ENCODE assay signal across 14 cellular contexts in the genomic region with DNA sequence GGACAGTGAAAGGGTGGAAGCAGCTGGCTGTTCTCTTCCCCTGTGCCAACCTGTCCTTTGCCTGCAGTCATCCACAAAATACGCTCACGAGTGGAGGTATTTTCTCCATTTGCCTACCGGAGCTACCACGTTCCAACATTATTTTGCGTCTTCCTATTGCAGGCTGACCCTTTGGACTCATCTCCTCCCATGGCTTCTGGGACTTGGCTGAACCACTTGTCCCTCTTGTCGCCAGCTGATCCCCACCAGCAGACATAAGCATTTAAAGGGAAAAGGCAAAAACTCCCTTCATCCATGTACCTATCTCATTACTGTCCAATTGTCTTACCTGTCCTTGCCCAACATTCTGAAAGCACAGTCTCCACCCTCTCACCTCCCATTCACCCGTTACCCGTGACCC. TPM values are rescaled to one million over a fixed set of nuclear protein-coding genes. Genes with fewer than 3 reads are reported as not detected.
A peak's percentile ranks its signal among the peaks of the same experiment; 100 is the strongest.
DNase-seq lines count a peak whose midpoint lies in the region; ATAC-seq and TF ChIP-seq lines count a peak whose summit lies in the region.
"Had no signal": no experiment of that assay in that cellular context is flagged by ENCODE, and none has a peak within 500 bp of the region (broad histone marks: within the 10 kb centered on the region; RNA-seq: fewer than 3 reads in every experiment).

No MANE protein-coding gene starts in this region.

- H3K4me3 Mint-ChIP-seq in activated CD8-positive, alpha-beta memory T cell treated with anti-CD3 and anti-CD28 coated beads, Interleukin-2, amount 10 ng/mL, durations not matched to agents 7 days and 5 days: no peak overlapping the region
- peak overlapping the region; percentile 54 for H3K4me3 Mint-ChIP-seq in CD8-positive, alpha-beta T cell
- H3K4me3 Mint-ChIP-seq in neural crest cell: peak overlapping the region; percentile 92

- POLR2A ChIA-PET in CD8-positive, alpha-beta T cell (lab: Charles Lee): no interaction called here

- H3K4me1 Mint-ChIP-seq in activated CD8-positive, alpha-beta memory T cell treated with anti-CD3 and anti-CD28 coated beads, Interleukin-2, amount 10 ng/mL, durations not matched to agents 7 days and 5 days: peaks cover 27% of the 10 kb centered on the region
- H3K4me1 Mint-ChIP-seq in CD8-positive, alpha-beta T cell (ENCODE audit: low read depth): peaks cover 32% of the 10 kb centered on the region
- peaks cover 27% of the 10 kb centered on the region for H3K4me1 Mint-ChIP-seq in neural crest cell

- no peaks in the 10 kb centered on the region for H3K36me3 ChIP-seq in CD8-positive, alpha-beta T cell (ENCODE audit: insufficient read depth, low read length)

- peaks cover 8% of the 10 kb centered on the region for H3K36me3 Mint-ChIP-seq in activated CD8-positive, alpha-beta memory T cell treated with anti-CD3 and anti-CD28 coated beads, Interleukin-2, amount 10 ng/mL, durations not matched to agents 7 days and 5 days
- H3K36me3 Mint-ChIP-seq in CD8-positive, alpha-beta T cell: peaks cover 20% of the 10 kb centered on the region
- peaks cover 3% of the 10 kb centered on the region for H3K36me3 Mint-ChIP-seq in neural crest cell (ENCODE audit: low read depth)

- H3K27me3 Mint-ChIP-seq in activated CD8-positive, alpha-beta memory T cell treated with anti-CD3 and anti-CD28 coated beads, Interleukin-2, amount 10 ng/mL, durations not matched to agents 7 days and 5 days: peaks cover 6% of the 10 kb centered on the region
- H3K27me3 Mint-ChIP-seq in CD8-positive, alpha-beta T cell (ENCODE audit: low read depth): no peaks in the 10 kb centered on the region
- peaks cover 2% of the 10 kb centered on the region for H3K27me3 Mint-ChIP-seq in neural crest cell (ENCODE audit: low read depth)

- no peak overlapping the region for H3K4me3 ChIP-seq in CD8-positive, alpha-beta T cell (ENCODE audit: low read depth, low read length)
- H3K4me3 ChIP-seq in coronary artery: no peak overlapping the region

- H3K27me3 ChIP-seq in CD8-positive, alpha-beta T cell (ENCODE audit: insufficient read depth, low read length): no peaks in the 10 kb centered on the region

- intact Hi-C loops in CD8-positive, alpha-beta T cell (cut with DNase I, micrococcal nuclease): loop anchor here (5.0 to 10.0 kb wide), 10 partner anchors 293 to 1532 kb away; partner anchors contain the start of genes B3GNT2 (in 2 of the 2), FAM161A (in 2 of the 2), CCT4 (in 1 of the 2) and EHBP1 (in 1 of the 2)

- H3K9me3 Mint-ChIP-seq in activated CD8-positive, alpha-beta memory T cell treated with anti-CD3 and anti-CD28 coated beads, Interleukin-2, amount 10 ng/mL, durations not matched to agents 7 days and 5 days (ENCODE audit: low read depth): no peaks in the 10 kb centered on the region
- no peaks in the 10 kb centered on the region for H3K9me3 Mint-ChIP-seq in CD8-positive, alpha-beta T cell
- H3K9me3 Mint-ChIP-seq in neural crest cell: peaks cover 3% of the 10 kb centered on the region

- ATAC-seq in activated CD8-positive, alpha-beta memory T cell treated with anti-CD3 and anti-CD28 coated beads, Interleukin-2, amount 10 ng/mL, durations not matched to agents 7 days and 5 days: no peak
- ATAC-seq in CD8-positive, alpha-beta T cell: no peak
- ATAC-seq: PC-3 had no signal

- no peak overlapping the region for H3K27ac ChIP-seq in CD8-positive, alpha-beta T cell (ENCODE audit: low read depth, low read length)
- H3K27ac ChIP-seq in coronary artery: no peak overlapping the region

- DNase-seq in activated CD8-positive, alpha-beta memory T cell treated with anti-CD3 and anti-CD28 coated beads for 24 hours: peak; percentile 24
- DNase-seq in activated CD8-positive, alpha-beta memory T cell treated with anti-CD3 and anti-CD28 coated beads, Interleukin-2, amount 10 ng/mL, durations not matched to agents 7 days and 5 days: no peak
- DNase-seq in CD8-positive, alpha-beta T cell: no peak
- DNase-seq in coronary artery (ENCODE audit: low spot score) (peak; percentile 59), neural crest cell (ENCODE audit: low read depth, low spot score) (no peak), NCI-H1048 (lab: John Stamatoyannopoulos, UW) (no peak)
- DNase-seq in stimulated activated CD4-positive, alpha-beta T cell treated with anti-CD3 and anti-CD28 coated beads, Interleukin-4, amount 100 ng/mL, for 1 hour: no peak
- DNase-seq: GOT3; KG1; NCI-H1105; NCI-H187; NCI-H69; NK-92 treated with Interleukin-12 subunit alpha and Interleukin-12 subunit beta, amount 100 ng/mL, for 24 hours; PC-3 had no signal

- H3K27ac Mint-ChIP-seq in activated CD8-positive, alpha-beta memory T cell treated with anti-CD3 and anti-CD28 coated beads, Interleukin-2, amount 10 ng/mL, durations not matched to agents 7 days and 5 days: no peak overlapping the region
- H3K27ac Mint-ChIP-seq in CD8-positive, alpha-beta T cell: no peak overlapping the region
- no peak overlapping the region for H3K27ac Mint-ChIP-seq in neural crest cell (ENCODE audit: unreplicated experiment)

- H3K4me1 ChIP-seq in CD8-positive, alpha-beta T cell (ENCODE audit: insufficient read depth, low read length): peaks cover 25% of the 10 kb centered on the region

- TF ChIP-seq CTCF in CD8-positive, alpha-beta T cell (IDR thresholded peaks at IDR 0.05): no peak
- TF ChIP-seq CTCF in coronary artery (IDR thresholded peaks at IDR 0.05) (no peak), neural crest cell (conservative IDR thresholded peaks at IDR 0.05) (no peak)

- H3K9me3 ChIP-seq in CD8-positive, alpha-beta T cell (ENCODE audit: low read length): no peaks in the 10 kb centered on the region

- CTCF ChIA-PET in activated CD8-positive, alpha-beta memory T cell treated with anti-CD3 and anti-CD28 coated beads, Interleukin-2, amount 10 ng/mL, durations not matched to agents 7 days and 5 days (lab: Charles Lee): interaction anchor here (1.2 kb wide), 1 partner anchor 19 kb away, joined by 3 read pairs; no protein-coding TSS in a partner anchor
- CTCF ChIA-PET in CD8-positive, alpha-beta T cell (lab: Charles Lee): interaction anchor here (0.9 to 1.2 kb wide), 2 partner anchors 10 to 30 kb away, joined by 3 read pairs; no protein-coding TSS in a partner anchor

RNA-seq across cellular contexts. Expression of gene C2orf74, which starts 13.0 kb away (rescaled TPM):
- 1 to 10 TPM; 7.8 to 8.5 TPM for total RNA-seq in activated CD8-positive, alpha-beta memory T cell treated with anti-CD3 and anti-CD28 coated beads, Interleukin-2, amount 10 ng/mL, durations not matched to agents 7 days and 5 days
- 1 to 10 TPM; 1.3 to 2.8 TPM for total RNA-seq in CD8-positive, alpha-beta T cell
- 9.0 and 10.0 TPM in 2 replicates for total RNA-seq in neural crest cell

Comparison
In these comparisons a context has a peak if more than half of its experiments do, and no peak if none do; other contexts are left out.
1. DNase-seq: peak in activated CD8-positive, alpha-beta memory T cell treated with anti-CD3 and anti-CD28 coated beads for 24 hours (single experiment) and coronary artery (single experiment); none in activated CD8-positive, alpha-beta memory T cell treated with anti-CD3 and anti-CD28 coated beads, Interleukin-2, amount 10 ng/mL, durations not matched to agents 7 days and 5 days (single experiment), CD8-positive, alpha-beta T cell (0 of 7), neural crest cell (single experiment), stimulated activated CD4-positive, alpha-beta T cell treated with anti-CD3 and anti-CD28 coated beads, Interleukin-4, amount 100 ng/mL, for 1 hour (single experiment) and NCI-H1048 (single experiment).